ENCODE assay signal across 16 cellular contexts in the genomic region with DNA sequence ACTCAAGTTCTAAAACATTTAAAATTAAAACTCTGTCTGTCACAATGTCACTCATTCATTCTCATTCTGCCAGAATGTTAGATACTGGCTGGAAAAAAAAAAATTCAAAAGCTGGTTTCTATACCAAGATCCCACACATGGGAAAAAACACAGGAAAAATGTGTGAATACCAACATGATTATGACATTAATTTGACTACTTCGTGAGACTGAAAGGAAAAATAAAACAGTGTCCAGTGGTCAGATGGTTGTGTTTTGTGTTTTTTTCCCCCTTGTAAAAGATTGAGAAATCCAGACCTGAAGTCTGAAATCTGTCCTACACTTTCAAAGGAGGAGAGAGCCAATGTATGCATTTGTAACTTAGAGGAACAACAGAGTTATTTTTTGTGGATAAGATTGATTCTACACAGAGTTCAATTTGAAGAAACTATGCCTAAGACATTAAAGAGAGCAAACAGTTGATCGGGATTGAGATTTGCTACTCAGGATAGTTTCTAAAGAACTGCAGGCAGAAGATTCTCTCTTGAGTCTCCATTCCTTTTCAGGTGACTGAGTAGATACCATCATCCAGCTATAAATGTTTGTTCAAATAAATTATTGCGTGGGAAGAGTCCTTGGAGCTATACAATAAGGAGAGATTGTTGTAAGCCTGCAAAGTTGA. TPM values are rescaled to one million over a fixed set of nuclear protein-coding genes. Genes with fewer than 3 reads are reported as not detected.
"Had no signal": no experiment of that assay in that cellular context is flagged by ENCODE, and none has a peak within 500 bp of the region (broad histone marks: within the 10 kb centered on the region; RNA-seq: fewer than 3 reads in every experiment).

No MANE protein-coding gene starts in this region.

- H3K9me3 ChIP-seq: breast epithelium, mucosa of descending colon, suprapubic skin had no signal

- H3K36me3 ChIP-seq: breast epithelium, suprapubic skin had no signal

- H3K4me3 Mint-ChIP-seq: activated naive CD8-positive, alpha-beta T cell; activated T-cell treated with anti-CD3 and anti-CD28 coated beads, Interleukin-2, amount 50 U/mL, for 24 hours; natural killer cell treated with Interleukin-12 subunit alpha and Interleukin-12 subunit beta and Interleukin-15 and Interleukin-18, amount 100 ng/mL, for 72 hours; type B pancreatic cell had no signal

- H3K36me3 Mint-ChIP-seq: natural killer cell treated with Interleukin-12 subunit alpha and Interleukin-12 subunit beta and Interleukin-15 and Interleukin-18, amount 100 ng/mL, for 72 hours; type B pancreatic cell had no signal

- H3K9me3 Mint-ChIP-seq: activated T-cell treated with anti-CD3 and anti-CD28 coated beads, Interleukin-2, amount 50 U/mL, for 24 hours; natural killer cell treated with Interleukin-12 subunit alpha and Interleukin-12 subunit beta and Interleukin-15 and Interleukin-18, amount 100 ng/mL, for 72 hours; type B pancreatic cell had no signal

- H3K27me3 Mint-ChIP-seq: activated naive CD8-positive, alpha-beta T cell; activated T-cell treated with anti-CD3 and anti-CD28 coated beads, Interleukin-2, amount 50 U/mL, for 24 hours; natural killer cell treated with Interleukin-12 subunit alpha and Interleukin-12 subunit beta and Interleukin-15 and Interleukin-18, amount 100 ng/mL, for 72 hours; type B pancreatic cell had no signal

- H3K4me3 ChIP-seq: breast epithelium, mucosa of descending colon, SK-N-MC, suprapubic skin had no signal

- H3K27me3 ChIP-seq: breast epithelium, suprapubic skin had no signal

- DNase-seq: activated CD4-positive, alpha-beta T cell treated with anti-CD3 and anti-CD28 coated beads, Interleukin-2, amount 50 U/mL, for 4 hours; activated effector memory CD4-positive, alpha-beta T cell treated with Interleukin-2 at 50 U/mL for 16 hours; activated T-cell treated with anti-CD3 and anti-CD28 coated beads, Interleukin-2, amount 50 U/mL, for 24 hours; anterior cingulate cortex; effector CD4-positive, alpha-beta T cell; hippocampal formation; mucosa of descending colon; stimulated activated CD4-positive, alpha-beta T cell treated with anti-CD3 and anti-CD28 coated beads, Interleukin-12 subunit alpha, Interleukin-12 subunit beta, amount 100 ng/mL, for 4 hours; stimulated activated naive CD8-positive, alpha-beta T cell treated with anti-CD3 and anti-CD28 coated beads, Interleukin-15, Interleukin-2, amounts not matched to agents 100 U/mL and 50 U/mL, for 24 hours had no signal

- H3K27ac ChIP-seq: SK-N-MC, suprapubic skin had no signal

- H3K27ac Mint-ChIP-seq: activated naive CD8-positive, alpha-beta T cell; activated T-cell treated with anti-CD3 and anti-CD28 coated beads, Interleukin-2, amount 50 U/mL, for 24 hours; natural killer cell treated with Interleukin-12 subunit alpha and Interleukin-12 subunit beta and Interleukin-15 and Interleukin-18, amount 100 ng/mL, for 72 hours; type B pancreatic cell had no signal

- H3K4me1 ChIP-seq: breast epithelium had no signal

RNA-seq across cellular contexts. Expression of gene TXLNB, which starts 39.2 kb away (rescaled TPM):
- total RNA-seq: kidney epithelial cell had no signal
